12 cellular contexts compared by ENCODE assay signal in genomic region chr7:116213361-116214155, GRCh38. TPM values are rescaled to one million over a fixed set of nuclear protein-coding genes. Genes with fewer than 3 reads are reported as not detected.
A peak's percentile ranks its signal among the peaks of the same experiment; 100 is the strongest.
DNase-seq lines count a peak whose midpoint lies in the region; TF ChIP-seq lines count a peak whose summit lies in the region.
"Had no signal": no experiment of that assay in that cellular context is flagged by ENCODE, and none has a peak within 500 bp of the region (broad histone marks: within the 10 kb centered on the region; RNA-seq: fewer than 3 reads in every experiment).

No MANE protein-coding gene starts in this region.

- TF ChIP-seq CTCF in CD14-positive monocyte (IDR thresholded peaks at IDR 0.05) = no peak
- no peak for TF ChIP-seq CTCF in choroid plexus epithelial cell (conservative IDR thresholded peaks at IDR 0.05; ENCODE audit: low read depth, low read length)
- no peak for TF ChIP-seq CTCF in nephron (IDR thresholded peaks at IDR 0.05; ENCODE audit: unreplicated experiment in 3 of 3)

- H3K27ac Mint-ChIP-seq in CD14-positive monocyte (peak overlapping the region in 5 of 7 donors; percentile 15 to 98 (median 97)), nephron (peak overlapping the region; percentile 35 to 63 (median 43))
- H3K27ac Mint-ChIP-seq: H9 had no signal

- intact Hi-C loops in CD14-positive monocyte (cut with micrococcal nuclease) = loop anchor here in 1 of 2 donors (10.0 kb wide), 2 partner anchors 189 to 1289 kb away; partner anchors contain the start of gene MDFIC

- H3K4me1 Mint-ChIP-seq in CD14-positive monocyte (peaks cover 64% of the 10 kb centered on the region), nephron (peaks cover 33% of the 10 kb centered on the region)

- H3K9me3 Mint-ChIP-seq in CD14-positive monocyte = peaks cover 0 to 2% (median 0%) of the 10 kb centered on the region in 7 donors
- H3K9me3 Mint-ChIP-seq in nephron = no peaks in the 10 kb centered on the region
- H3K9me3 Mint-ChIP-seq: H9 had no signal

- H3K4me3 Mint-ChIP-seq in CD14-positive monocyte (peak overlapping the region; percentile 82 to 91), nephron (peak overlapping the region; percentile 66 to 87 (median 74))
- H3K4me3 Mint-ChIP-seq: H9 had no signal

- no peaks in the 10 kb centered on the region for H3K27me3 Mint-ChIP-seq in CD14-positive monocyte (ENCODE audit: low read depth in 3 of 3)
- H3K27me3 Mint-ChIP-seq in nephron (ENCODE audit: low read depth) = peaks cover 32% of the 10 kb centered on the region

- peak overlapping the region; percentile 83 for H3K4me3 ChIP-seq in choroid plexus epithelial cell (ENCODE audit: low read depth, low read length)

- H3K36me3 Mint-ChIP-seq in CD14-positive monocyte (peaks cover 4 to 6% of the 10 kb centered on the region in 2 donors), nephron (ENCODE audit: low read depth) (no peaks in the 10 kb centered on the region)

- DNase-seq in CD14-positive monocyte (ENCODE audit: low spot score) (no peak), M059J (ENCODE audit: low read depth) (peak; percentile 71), choroid plexus epithelial cell (ENCODE audit: low read depth) (peak; percentile 87), NCI-H2171 (lab: John Stamatoyannopoulos, UW) (no peak), T1000 (lab: John Stamatoyannopoulos, UW) (no peak), NCI-H128 (lab: John Stamatoyannopoulos, UW; ENCODE audit: unreplicated experiment) (no peak), iPS-NIHi7 (ENCODE audit: extremely low spot score) (no peak)
- DNase-seq: H9; nucleus accumbens; stimulated activated naive CD4-positive, alpha-beta T cell; SW 1271 had no signal

RNA-seq across cellular contexts. Expression of gene TES, which starts 3.2 kb away (rescaled TPM):
- 100 to 1,000 TPM in 1 of 2 donors, 10 to 100 TPM in 1; 89.0 to 104 TPM for polyA plus RNA-seq in CD14-positive monocyte
- total RNA-seq in M059J (2014; rRNA removed; shearing (Covaris generic)) = 0.20 TPM in 1 of 2 replicates, not detected in the other

Comparison
In these comparisons a context has a peak if more than half of its experiments do, and no peak if none do; other contexts are left out.
1. DNase-seq: peak in M059J (single experiment) and choroid plexus epithelial cell (single experiment); none in CD14-positive monocyte (single experiment), NCI-H2171 (single experiment), T1000 (single experiment), NCI-H128 (single experiment) and iPS-NIHi7 (single experiment).